10 cellular contexts compared by ENCODE assay signal in the genomic region with DNA sequence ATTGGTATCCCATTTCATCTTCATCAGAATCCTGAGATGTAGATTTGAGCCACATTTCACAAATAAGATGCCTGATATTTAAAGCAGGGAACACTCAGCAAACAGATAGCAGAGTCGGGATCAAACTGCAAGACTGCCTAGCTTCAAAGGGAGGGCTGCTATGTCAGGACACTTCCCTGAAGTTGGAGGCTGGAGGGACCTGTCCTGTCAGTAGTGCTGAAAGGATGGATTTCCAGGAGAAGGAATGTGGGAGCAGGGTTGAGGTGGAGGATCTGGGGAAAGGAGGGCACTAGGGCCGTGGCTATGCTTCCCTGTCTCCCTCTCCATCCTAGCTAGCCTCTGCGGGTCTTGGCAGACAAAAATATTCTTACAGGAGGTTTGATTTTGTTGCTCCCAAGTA. TPM values are rescaled to one million over a fixed set of nuclear protein-coding genes. Genes with fewer than 3 reads are reported as not detected.
DNase-seq lines count a peak whose midpoint lies in the region; ATAC-seq and TF ChIP-seq lines count a peak whose summit lies in the region.
"Had no signal": no experiment of that assay in that cellular context is flagged by ENCODE, and none has a peak within 500 bp of the region (broad histone marks: within the 10 kb centered on the region; RNA-seq: fewer than 3 reads in every experiment).

No MANE protein-coding gene starts in this region.

- TF ChIP-seq CTCF in thoracic aorta (IDR thresholded peaks at IDR 0.05) = no peak

- intact Hi-C loops in activated CD4-positive, alpha-beta T cell treated with anti-CD3 and anti-CD28 coated beads for 36 hours (cut with DNase I, micrococcal nuclease) = no loop called here

- H3K14ac ChIP-seq in mesenchymal stem cell (ENCODE audit: low read length in 2 of 2) = peak overlapping the region in 1 of 2 experiments; percentile 12

- H3K9me3 ChIP-seq in mesenchymal stem cell (ENCODE audit: control insufficient read depth, low read length) (no peaks in the 10 kb centered on the region), thoracic aorta (no peaks in the 10 kb centered on the region)

- H2BK5ac ChIP-seq in mesenchymal stem cell (ENCODE audit: low read depth, low read length, poor library complexity, severe bottlenecking) = no peak overlapping the region

- no peak overlapping the region for H3K23ac ChIP-seq in mesenchymal stem cell (ENCODE audit: low read length in 2 of 2)

- peak overlapping the region; percentile 14 to 65 for H2BK12ac ChIP-seq in mesenchymal stem cell (ENCODE audit: low read length in 2 of 2)

- H3K27ac ChIP-seq in caudate nucleus (ENCODE audit: low read depth, low read length) (peak overlapping the region; percentile 99), mesenchymal stem cell (ENCODE audit: low read length, poor library complexity, severe bottlenecking) (no peak overlapping the region), thoracic aorta (peak overlapping the region; percentile 92)

- no peak overlapping the region for H2BK15ac ChIP-seq in mesenchymal stem cell (ENCODE audit: low read depth, poor library complexity, severe bottlenecking)

- no peak overlapping the region for H2AK5ac ChIP-seq in mesenchymal stem cell (ENCODE audit: low read length, severe bottlenecking)

- peak overlapping the region in 1 of 2 experiments; percentile 14 for H3K4ac ChIP-seq in mesenchymal stem cell (ENCODE audit: low read depth in 1 of 2, low read length in 2 of 2)

- no peak overlapping the region for H4K91ac ChIP-seq in mesenchymal stem cell (ENCODE audit: low read length)

- H3K79me1 ChIP-seq in mesenchymal stem cell (replicated peaks; ENCODE audit: low read length, poor library complexity, severe bottlenecking) = peaks cover 4% of the 10 kb centered on the region

- no peak for ATAC-seq in activated CD4-positive, alpha-beta T cell treated with anti-CD3 and anti-CD28 coated beads for 36 hours
- peak; percentile 3 for ATAC-seq in thoracic aorta (ENCODE audit: insufficient number of reproducible peaks, low FRiP score, low read depth)
- no peak for ATAC-seq in HG03342 (IDR thresholded peaks at IDR 0.05; ENCODE audit: unreplicated experiment)

- H3K18ac ChIP-seq in mesenchymal stem cell (ENCODE audit: low read depth in 1 of 2, low read length in 2 of 2) = peak overlapping the region; percentile 67 to 93

- no peak overlapping the region for H3K4me3 Mint-ChIP-seq in activated CD4-positive, alpha-beta T cell treated with anti-CD3 and anti-CD28 coated beads for 36 hours

- H3K9ac ChIP-seq in mesenchymal stem cell (ENCODE audit: low read length) = no peak overlapping the region

- H3K4me2 ChIP-seq in mesenchymal stem cell (ENCODE audit: low read length, poor library complexity, severe bottlenecking) = no peak overlapping the region

- DNase-seq in activated CD4-positive, alpha-beta T cell treated with anti-CD3 and anti-CD28 coated beads for 36 hours = no peak
- no peak for DNase-seq in activated CD4-positive, alpha-beta T cell treated with anti-CD3 and anti-CD28 coated beads, Interleukin-2, amount 50 U/mL, for 4 hours
- peak in 1 of 61 donors; percentile 48 for DNase-seq in caudate nucleus (lab: John Stamatoyannopoulos, UW)
- DNase-seq in mesenchymal stem cell = peak; percentile 62
- no peak for DNase-seq in thoracic aorta (ENCODE audit: low spot score)
- DNase-seq in DMS53 treated with DMSO at 0.1 percent for 48 hours (lab: John Stamatoyannopoulos, UW; ENCODE audit: unreplicated experiment) = no peak
- DNase-seq in glomerular visceral epithelial cell (ENCODE audit: extremely low spot score) = no peak

- H2AFZ ChIP-seq in mesenchymal stem cell (ENCODE audit: low read depth, low read length) = no peak overlapping the region

- peaks cover 67% of the 10 kb centered on the region for H3K36me3 Mint-ChIP-seq in activated CD4-positive, alpha-beta T cell treated with anti-CD3 and anti-CD28 coated beads for 36 hours (ENCODE audit: low read depth)

- H3K4me1 ChIP-seq in mesenchymal stem cell (ENCODE audit: control insufficient read depth, insufficient read depth, low read depth, low read length) (peaks cover 51% of the 10 kb centered on the region), thoracic aorta (ENCODE audit: control insufficient read depth in 1 of 2, low read depth in 2 of 2) (peaks cover 81 to 100% of the 10 kb centered on the region in 2 donors)

- H3K4me3 ChIP-seq in mesenchymal stem cell (ENCODE audit: insufficient read depth in 1 of 2, low read depth in 1 of 2, low read length in 2 of 2) (no peak overlapping the region), thoracic aorta (peak overlapping the region; percentile 43)

- no peak overlapping the region for H4K8ac ChIP-seq in mesenchymal stem cell (ENCODE audit: low read length)

- no peaks in the 10 kb centered on the region for H3K27me3 Mint-ChIP-seq in activated CD4-positive, alpha-beta T cell treated with anti-CD3 and anti-CD28 coated beads for 36 hours

- POLR2A ChIA-PET in activated CD4-positive, alpha-beta T cell treated with anti-CD3 and anti-CD28 coated beads for 36 hours (lab: Charles Lee) = interaction anchor here (0.7 kb wide), 1 partner anchor 54 kb away, joined by 3 read pairs; no protein-coding TSS in a partner anchor

- peaks cover 60% of the 10 kb centered on the region for H3K4me1 Mint-ChIP-seq in activated CD4-positive, alpha-beta T cell treated with anti-CD3 and anti-CD28 coated beads for 36 hours

- peaks cover 78% of the 10 kb centered on the region in 2 experiments for H3K36me3 ChIP-seq in mesenchymal stem cell (ENCODE audit: control insufficient read depth in 1 of 2, insufficient read depth in 2 of 2, low read depth in 1 of 2, low read length in 2 of 2)
- peaks cover 13% of the 10 kb centered on the region for H3K36me3 ChIP-seq in thoracic aorta

- CTCF ChIA-PET in activated CD4-positive, alpha-beta T cell treated with anti-CD3 and anti-CD28 coated beads for 36 hours (lab: Charles Lee) = interaction anchor here (1.3 to 1.7 kb wide), 2 partner anchors 8 to 57 kb away, joined by 3 to 6 read pairs; no protein-coding TSS in a partner anchor

- 68% methylated on average over 2 of the region's 3 CpGs for WGBS in mesenchymal stem cell

- peak overlapping the region; percentile 76 for H3K27ac Mint-ChIP-seq in activated CD4-positive, alpha-beta T cell treated with anti-CD3 and anti-CD28 coated beads for 36 hours

- no peaks in the 10 kb centered on the region for H3K27me3 ChIP-seq in mesenchymal stem cell (ENCODE audit: control insufficient read depth in 1 of 2, insufficient read depth in 1 of 2, low read length in 2 of 2)
- no peaks in the 10 kb centered on the region for H3K27me3 ChIP-seq in thoracic aorta (replicated peaks; ENCODE audit: insufficient read depth)

- peak overlapping the region; percentile 65 for H2BK120ac ChIP-seq in mesenchymal stem cell (ENCODE audit: low read depth, low read length)

- H3K9me3 Mint-ChIP-seq in activated CD4-positive, alpha-beta T cell treated with anti-CD3 and anti-CD28 coated beads for 36 hours (ENCODE audit: low read depth) = no peaks in the 10 kb centered on the region

RNA-seq across cellular contexts. Expression of a gene that starts 32.2 kb away (rescaled TPM):
- total RNA-seq in activated CD4-positive, alpha-beta T cell treated with anti-CD3 and anti-CD28 coated beads for 36 hours = not detected
- polyA plus RNA-seq in mesenchymal stem cell (2013, experiment 1 of 2) = not detected
- not detected for polyA plus RNA-seq in mesenchymal stem cell (2013, experiment 2 of 2)
- 1 to 10 TPM in 1 of 2 donors, not detected in 1; 4.9 TPM for total RNA-seq in thoracic aorta
- total RNA-seq: activated CD8-positive, alpha-beta memory T cell treated with anti-CD3 and anti-CD28 coated beads for 36 hours; OCI-LY7 had no signal

RNA-seq across cellular contexts. Expression of a gene that starts 52.8 kb away (rescaled TPM):
- total RNA-seq in activated CD4-positive, alpha-beta T cell treated with anti-CD3 and anti-CD28 coated beads for 36 hours = 100 to 1,000 TPM; 107 to 121 TPM
- polyA plus RNA-seq in mesenchymal stem cell (2013, experiment 1 of 2) = 116 TPM
- polyA plus RNA-seq in mesenchymal stem cell (2013, experiment 2 of 2) = 114 TPM
- total RNA-seq in thoracic aorta = 100 to 1,000 TPM; 137 to 187 TPM
